In genomic region chr11:9533053-9533452, GRCh38 we compare ENCODE assay signal across 30 cellular contexts. TPM values are rescaled to one million over a fixed set of nuclear protein-coding genes. Genes with fewer than 3 reads are reported as not detected.
DNase-seq lines count a peak whose midpoint lies in the region; ATAC-seq, FAIRE-seq and TF ChIP-seq lines count a peak whose summit lies in the region.
"Had no signal": no experiment of that assay in that cellular context is flagged by ENCODE, and none has a peak within 500 bp of the region (broad histone marks: within the 10 kb centered on the region; RNA-seq: fewer than 3 reads in every experiment).

No MANE protein-coding gene starts in this region.

- no peak overlapping the region for H2AK5ac ChIP-seq in mesendoderm (ENCODE audit: low read length)

- no peak for ATAC-seq in GM21723 (IDR thresholded peaks at IDR 0.05; ENCODE audit: unreplicated experiment)
- ATAC-seq: activated CD8-positive, alpha-beta memory T cell treated with anti-CD3 and anti-CD28 coated beads, Interleukin-2, amount 10 ng/mL, durations not matched to agents 7 days and 5 days; activated naive CD8-positive, alpha-beta T cell treated with anti-CD3 and anti-CD28 coated beads, Interleukin-2, amount 50 U/mL, for 24 hours; activated T-cell treated with anti-CD3 and anti-CD28 coated beads, Interleukin-2, amount 50 U/mL, for 4 hours; esophagus mucosa; foreskin keratinocyte; heart left ventricle; lower lobe of right lung; mucosa of descending colon; natural killer cell treated with Interleukin-12 subunit alpha and Interleukin-12 subunit beta and Interleukin-15 and Interleukin-18, amount 100 ng/mL, for 72 hours had no signal

- no peaks in the 10 kb centered on the region for H3K36me3 Mint-ChIP-seq in astrocyte (ENCODE audit: low read depth, unreplicated experiment)
- H3K36me3 Mint-ChIP-seq: activated CD8-positive, alpha-beta memory T cell treated with anti-CD3 and anti-CD28 coated beads, Interleukin-2, amount 10 ng/mL, durations not matched to agents 7 days and 5 days; natural killer cell treated with Interleukin-12 subunit alpha and Interleukin-12 subunit beta and Interleukin-15 and Interleukin-18, amount 100 ng/mL, for 72 hours had no signal

- no peak overlapping the region for H3K4ac ChIP-seq in mesendoderm (ENCODE audit: low read depth, low read length)

- H3K9me3 ChIP-seq in HUES64 (ENCODE audit: insufficient read depth, low read depth, low read length) (no peaks in the 10 kb centered on the region), astrocyte (ENCODE audit: insufficient read depth, low read depth, low read length) (no peaks in the 10 kb centered on the region), prostate gland (no peaks in the 10 kb centered on the region)
- H3K9me3 ChIP-seq: heart left ventricle, lower lobe of right lung, mucosa of descending colon, right atrium auricular region, tibial nerve had no signal

- 89% methylated on average over 9 of the region's 9 CpGs for WGBS in HUES64
- no CpG with 5 or more reads among the region's 9 CpGs for WGBS in mesendoderm (ENCODE audit: extremely low coverage, insufficient coverage, low lambda C conversion rate)
- 40% methylated on average over 9 of the region's 9 CpGs for WGBS in prostate gland

- H3K4me3 ChIP-seq in HUES64 (ENCODE audit: low read length) (no peak overlapping the region), astrocyte (ENCODE audit: insufficient read depth, low read depth, low read length) (no peak overlapping the region), mesendoderm (ENCODE audit: low read length) (no peak overlapping the region), prostate gland (no peak overlapping the region)
- H3K4me3 ChIP-seq: heart left ventricle, lower lobe of right lung, mucosa of descending colon, right atrium auricular region, SK-N-MC, tibial nerve had no signal

- H3K23ac ChIP-seq in mesendoderm (ENCODE audit: low read length): no peak overlapping the region

- H3K9ac ChIP-seq in HUES64 (ENCODE audit: low read depth, low read length) (no peak overlapping the region), astrocyte (ENCODE audit: low read length) (peak overlapping the region; percentile 17), mesendoderm (ENCODE audit: low read length) (no peak overlapping the region)
- H3K9ac ChIP-seq: parathyroid adenoma had no signal

- no peak overlapping the region for H3K56ac ChIP-seq in mesendoderm (ENCODE audit: low read length)

- H2AFZ ChIP-seq in astrocyte (ENCODE audit: low read depth, low read length): no peak overlapping the region
- H2AFZ ChIP-seq: parathyroid adenoma had no signal

- no peaks in the 10 kb centered on the region for H3K27me3 Mint-ChIP-seq in astrocyte (ENCODE audit: low read depth, unreplicated experiment)
- H3K27me3 Mint-ChIP-seq: activated CD8-positive, alpha-beta memory T cell treated with anti-CD3 and anti-CD28 coated beads, Interleukin-2, amount 10 ng/mL, durations not matched to agents 7 days and 5 days; activated naive CD8-positive, alpha-beta T cell treated with anti-CD3 and anti-CD28 coated beads, Interleukin-2, amount 50 U/mL, for 24 hours; CD4-positive, alpha-beta memory T cell; dendritic cell treated with granulocyte-macrophage colony-stimulating factor and Interleukin-4, amounts not matched to agents 40 ng/mL and 50 ng/mL, for 4 days; natural killer cell treated with Interleukin-12 subunit alpha and Interleukin-12 subunit beta and Interleukin-15 and Interleukin-18, amount 100 ng/mL, for 72 hours had no signal

- H3K4me1 ChIP-seq in HUES64 (ENCODE audit: insufficient read depth, low read length) (peaks cover 36% of the 10 kb centered on the region), astrocyte (ENCODE audit: insufficient read depth, low read length) (peaks cover 20% of the 10 kb centered on the region), mesendoderm (ENCODE audit: control insufficient read depth, low read depth, low read length) (no peaks in the 10 kb centered on the region), prostate gland (replicated peaks) (peaks cover 21% of the 10 kb centered on the region)

- no peaks in the 10 kb centered on the region for H4K20me1 ChIP-seq in astrocyte (ENCODE audit: insufficient read depth, low read length)

- H3K4me2 ChIP-seq in astrocyte (ENCODE audit: low read length) (peak overlapping the region; percentile 51), mesendoderm (ENCODE audit: low read length) (no peak overlapping the region)

- H2BK120ac ChIP-seq in mesendoderm (ENCODE audit: low read depth, low read length): no peak overlapping the region

- no peak for DNase-seq in astrocyte (ENCODE audit: low read depth)
- DNase-seq in mesendoderm: no peak
- peak; percentile 35 for DNase-seq in prostate gland (ENCODE audit: low spot score)
- no peak for DNase-seq in NCI-H2227 (lab: John Stamatoyannopoulos, UW; ENCODE audit: unreplicated experiment)
- DNase-seq in anterior cingulate cortex (lab: John Stamatoyannopoulos, UW): no peak
- no peak for DNase-seq in NCI-H1105 treated with DMSO at 0.1 percent for 48 hours (lab: John Stamatoyannopoulos, UW)
- DNase-seq: activated CD4-positive, alpha-beta T cell treated with anti-CD3 and anti-CD28 coated beads, Interleukin-2, amount 50 U/mL, for 1 hour; activated CD4-positive, CD25-positive, alpha-beta regulatory T cell; activated CD8-positive, alpha-beta memory T cell treated with anti-CD3 and anti-CD28 coated beads, Interleukin-2, amount 10 ng/mL, durations not matched to agents 7 days and 5 days; activated naive CD8-positive, alpha-beta T cell treated with anti-CD3 and anti-CD28 coated beads, Interleukin-2, amount 50 U/mL, for 24 hours; activated T-cell treated with anti-CD3 and anti-CD28 coated beads, Interleukin-2, amount 50 U/mL, for 4 hours; CD4-positive, alpha-beta memory T cell; central memory CD4-positive, alpha-beta T cell; foreskin keratinocyte; heart left ventricle; lower lobe of right lung; mucosa of descending colon; NCI-H1092; NCI-H1694 treated with DMSO at 0.1 percent for 48 hours; stimulated activated CD4-positive, alpha-beta T cell treated with anti-CD3 and anti-CD28 coated beads, Interleukin-2, amount 100 ng/mL, for 48 hours had no signal

- intact Hi-C loops in prostate gland (cut with DNase I): loop anchor here (5.0 kb wide), 2 partner anchors 44 to 79 kb away; no protein-coding TSS in a partner anchor

- H3K79me2 ChIP-seq in astrocyte (ENCODE audit: insufficient read depth, low read length) (no peaks in the 10 kb centered on the region), mesendoderm (ENCODE audit: control insufficient read depth, insufficient read depth, low read length) (no peaks in the 10 kb centered on the region)
- H3K79me2 ChIP-seq: parathyroid adenoma had no signal

- no peak overlapping the region for H2BK15ac ChIP-seq in mesendoderm (replicated peaks; ENCODE audit: low read depth)

- no peak overlapping the region for H3K4me3 Mint-ChIP-seq in astrocyte (ENCODE audit: unreplicated experiment)
- H3K4me3 Mint-ChIP-seq: activated CD8-positive, alpha-beta memory T cell treated with anti-CD3 and anti-CD28 coated beads, Interleukin-2, amount 10 ng/mL, durations not matched to agents 7 days and 5 days; activated naive CD8-positive, alpha-beta T cell treated with anti-CD3 and anti-CD28 coated beads, Interleukin-2, amount 50 U/mL, for 24 hours; activated T-cell treated with anti-CD3 and anti-CD28 coated beads, Interleukin-2, amount 50 U/mL, for 4 hours; CD4-positive, alpha-beta memory T cell; dendritic cell treated with granulocyte-macrophage colony-stimulating factor and Interleukin-4, amounts not matched to agents 40 ng/mL and 50 ng/mL, for 4 days; natural killer cell treated with Interleukin-12 subunit alpha and Interleukin-12 subunit beta and Interleukin-15 and Interleukin-18, amount 100 ng/mL, for 72 hours had no signal

- H3K27me3 ChIP-seq in HUES64 (ENCODE audit: insufficient read depth, low read length) (no peaks in the 10 kb centered on the region), astrocyte (ENCODE audit: insufficient read depth, low read length) (no peaks in the 10 kb centered on the region), mesendoderm (ENCODE audit: insufficient read depth, low read length, poor library complexity) (no peaks in the 10 kb centered on the region), prostate gland (replicated peaks; ENCODE audit: insufficient read depth) (no peaks in the 10 kb centered on the region)
- H3K27me3 ChIP-seq: foreskin keratinocyte, heart left ventricle, right atrium auricular region, tibial nerve had no signal

- no peaks in the 10 kb centered on the region for H3K9me3 Mint-ChIP-seq in astrocyte (ENCODE audit: unreplicated experiment)
- H3K9me3 Mint-ChIP-seq: activated naive CD8-positive, alpha-beta T cell treated with anti-CD3 and anti-CD28 coated beads, Interleukin-2, amount 50 U/mL, for 24 hours; activated T-cell treated with anti-CD3 and anti-CD28 coated beads, Interleukin-2, amount 50 U/mL, for 4 hours; CD4-positive, alpha-beta memory T cell; dendritic cell treated with granulocyte-macrophage colony-stimulating factor and Interleukin-4, amounts not matched to agents 40 ng/mL and 50 ng/mL, for 4 days; natural killer cell treated with Interleukin-12 subunit alpha and Interleukin-12 subunit beta and Interleukin-15 and Interleukin-18, amount 100 ng/mL, for 72 hours had no signal

- peaks cover under 1% of the 10 kb centered on the region; the same call in 1 of the 2 replicates for H3K36me3 ChIP-seq in HUES64 (ENCODE audit: insufficient read depth, low read length)
- H3K36me3 ChIP-seq in astrocyte (ENCODE audit: insufficient read depth, low read length): no peaks in the 10 kb centered on the region
- no peaks in the 10 kb centered on the region for H3K36me3 ChIP-seq in mesendoderm (ENCODE audit: control insufficient read depth, insufficient read depth, low read length)
- no peaks in the 10 kb centered on the region for H3K36me3 ChIP-seq in prostate gland
- H3K36me3 ChIP-seq: right atrium auricular region, tibial nerve had no signal

- H4K5ac ChIP-seq in mesendoderm (ENCODE audit: low read length): no peak overlapping the region

- no peak overlapping the region for H2BK5ac ChIP-seq in mesendoderm (ENCODE audit: low read length)

- FAIRE-seq in astrocyte (lab: Jason Lieb, UNC): no peak

- no peak for TF ChIP-seq POLR2A in prostate gland (IDR thresholded peaks at IDR 0.05)

- H3K4me1 Mint-ChIP-seq in astrocyte (ENCODE audit: low read depth, unreplicated experiment): peaks cover 24% of the 10 kb centered on the region
- H3K4me1 Mint-ChIP-seq: activated naive CD8-positive, alpha-beta T cell treated with anti-CD3 and anti-CD28 coated beads, Interleukin-2, amount 50 U/mL, for 24 hours had no signal

- H3K79me1 ChIP-seq in mesendoderm (ENCODE audit: low read length): no peaks in the 10 kb centered on the region

- peak overlapping the region; percentile 53 for H3K27ac Mint-ChIP-seq in astrocyte (ENCODE audit: unreplicated experiment)
- H3K27ac Mint-ChIP-seq: activated CD8-positive, alpha-beta memory T cell treated with anti-CD3 and anti-CD28 coated beads, Interleukin-2, amount 10 ng/mL, durations not matched to agents 7 days and 5 days; activated naive CD8-positive, alpha-beta T cell treated with anti-CD3 and anti-CD28 coated beads, Interleukin-2, amount 50 U/mL, for 24 hours; CD4-positive, alpha-beta memory T cell; dendritic cell treated with granulocyte-macrophage colony-stimulating factor and Interleukin-4, amounts not matched to agents 40 ng/mL and 50 ng/mL, for 4 days; natural killer cell treated with Interleukin-12 subunit alpha and Interleukin-12 subunit beta and Interleukin-15 and Interleukin-18, amount 100 ng/mL, for 72 hours had no signal

- H3K27ac ChIP-seq in HUES64 (ENCODE audit: low read depth, low read length): peak overlapping the region; percentile 55
- H3K27ac ChIP-seq in astrocyte (ENCODE audit: low read depth, low read length): no peak overlapping the region
- H3K27ac ChIP-seq in mesendoderm (ENCODE audit: low read depth, low read length): peak overlapping the region; percentile 5
- peak overlapping the region; percentile 68 to 69 for H3K27ac ChIP-seq in prostate gland
- H3K27ac ChIP-seq: foreskin keratinocyte, heart left ventricle, HL-60, lower lobe of right lung, parathyroid adenoma, right atrium auricular region, SK-N-MC, tibial nerve had no signal

- H4K8ac ChIP-seq in mesendoderm (ENCODE audit: low read depth, low read length): no peak overlapping the region

- TF ChIP-seq CTCF in astrocyte (IDR thresholded peaks at IDR 0.05; ENCODE audit: insufficient read depth, low read depth, low read length) (no peak), prostate gland (IDR thresholded peaks at IDR 0.05) (no peak)

- no peak overlapping the region for H3K18ac ChIP-seq in mesendoderm (ENCODE audit: low read length)

RNA-seq across cellular contexts. Expression of gene WEE1, which starts 40.4 kb away (rescaled TPM):
- 63.0 TPM for polyA plus RNA-seq in HUES64 (2013, experiment 1 of 2)
- 64.2 TPM for polyA plus RNA-seq in HUES64 (2013, experiment 2 of 2)
- total RNA-seq in astrocyte (29.3 and 50.7 TPM in 2 replicates), prostate gland (10 to 100 TPM; 31.0 to 33.1 TPM)
- polyA plus RNA-seq in mesendoderm (2013, experiment 1 of 2): 59.6 TPM
- polyA plus RNA-seq in mesendoderm (2013, experiment 2 of 2): 65.2 TPM
